ENCODE assay signal across 11 cellular contexts in the genomic region with DNA sequence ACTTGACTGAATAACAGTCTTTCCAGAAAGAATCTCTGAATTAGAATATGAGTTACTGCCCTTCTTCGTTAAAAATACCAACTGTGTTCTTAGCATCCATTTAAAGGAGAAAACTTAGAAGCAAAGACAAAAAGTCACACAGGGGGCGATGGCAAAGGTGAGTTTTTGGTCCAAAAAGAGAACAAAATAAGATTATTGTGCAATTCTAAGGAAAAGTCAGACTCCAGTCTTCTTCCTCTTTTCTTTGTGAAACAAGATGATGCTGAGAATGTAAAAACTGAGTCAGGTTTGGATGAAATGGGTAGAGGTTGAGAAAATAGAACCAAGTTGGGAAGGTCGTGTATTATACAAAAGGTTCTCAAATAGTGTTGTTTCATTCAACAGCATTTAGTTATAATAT. TPM values are rescaled to one million over a fixed set of nuclear protein-coding genes. Genes with fewer than 3 reads are reported as not detected.
DNase-seq lines count a peak whose midpoint lies in the region; ATAC-seq and TF ChIP-seq lines count a peak whose summit lies in the region.
"Had no signal": no experiment of that assay in that cellular context is flagged by ENCODE, and none has a peak within 500 bp of the region (broad histone marks: within the 10 kb centered on the region; RNA-seq: fewer than 3 reads in every experiment).

No MANE protein-coding gene starts in this region.

- ATAC-seq in HG03175 (IDR thresholded peaks at IDR 0.05; ENCODE audit: unreplicated experiment) (no peak), HG02973 (IDR thresholded peaks at IDR 0.05; ENCODE audit: unreplicated experiment) (no peak)
- ATAC-seq: activated CD4-positive, CD25-positive, alpha-beta regulatory T cell treated with anti-CD3 and anti-CD28 coated beads, Interleukin-2, amount 50 U/mL, for 24 hours; gastrocnemius medialis had no signal

- TF ChIP-seq CTCF in GM12864 (IDR thresholded peaks at IDR 0.05; ENCODE audit: low read depth, low read length, missing control alignments): no peak
- no peak for TF ChIP-seq CTCF in hepatocyte (IDR thresholded peaks at IDR 0.05; ENCODE audit: poor library complexity)

- H3K4me1 ChIP-seq in ACC112 (ENCODE audit: control insufficient read depth, insufficient read depth, low read length, unreplicated experiment) (peaks cover 8% of the 10 kb centered on the region), hepatocyte (ENCODE audit: insufficient read depth) (peaks cover 4% of the 10 kb centered on the region)

- H3K36me3 ChIP-seq in ACC112 (ENCODE audit: insufficient read depth, low read length) (peaks cover 11% of the 10 kb centered on the region; the same call in 1 of the 2 replicates), hepatocyte (replicated peaks; ENCODE audit: insufficient read depth, low read depth) (no peaks in the 10 kb centered on the region)

- peaks cover 23% of the 10 kb centered on the region for H3K27me3 ChIP-seq in ACC112 (ENCODE audit: insufficient read depth, low read length)
- H3K27me3 ChIP-seq in hepatocyte: peaks cover 4% of the 10 kb centered on the region

- H4K20me1 ChIP-seq in hepatocyte (ENCODE audit: insufficient read depth, poor library complexity, severe bottlenecking): no peaks in the 10 kb centered on the region

- H3K79me2 ChIP-seq in ACC112 (ENCODE audit: control insufficient read depth, insufficient read depth, low read length, unreplicated experiment): peaks cover 25% of the 10 kb centered on the region
- peaks cover 42% of the 10 kb centered on the region for H3K79me2 ChIP-seq in hepatocyte

- no peak overlapping the region for H3K27ac ChIP-seq in ACC112 (ENCODE audit: low read depth, low read length)
- H3K27ac ChIP-seq in hepatocyte: no peak overlapping the region
- H3K27ac ChIP-seq: gastrocnemius medialis had no signal

- DNase-seq in GM12864 (ENCODE audit: low read depth) (no peak), SKM-1 treated with dmso at 0.1 percent for 144 hours (lab: John Stamatoyannopoulos, UW; ENCODE audit: unreplicated experiment) (peak; percentile 55), hepatocyte (ENCODE audit: low spot score) (no peak), DMS 273 treated with DMSO at 0.1 percent for 48 hours (lab: John Stamatoyannopoulos, UW) (no peak), NCI-H1105 treated with DMSO at 0.1 percent for 48 hours (lab: John Stamatoyannopoulos, UW) (no peak)
- DNase-seq: gastrocnemius medialis had no signal

- H3K4me3 ChIP-seq in ACC112 (ENCODE audit: low read depth, low read length) (peak overlapping the region; percentile 87), GM12864 (ENCODE audit: low read depth, low read length) (peak overlapping the region; percentile 83), hepatocyte (no peak overlapping the region)

- 83% methylated on average over 3 of the region's 3 CpGs for WGBS in hepatocyte (ENCODE audit: low lambda C conversion rate, missing lambda C conversion rate)

- H3K9me3 ChIP-seq in hepatocyte (ENCODE audit: low read depth): no peaks in the 10 kb centered on the region
- H3K9me3 ChIP-seq: gastrocnemius medialis had no signal

- no peaks in the 10 kb centered on the region for H3K9me2 ChIP-seq in hepatocyte (replicated peaks; ENCODE audit: insufficient read depth)

- peak overlapping the region; percentile 84 for H3K4me2 ChIP-seq in hepatocyte

- H2AFZ ChIP-seq in ACC112 (ENCODE audit: low read length, unreplicated experiment): no peak overlapping the region
- H2AFZ ChIP-seq in hepatocyte: no peak overlapping the region

RNA-seq across cellular contexts. Expression of a gene that starts 1.6 kb away (rescaled TPM):
- total RNA-seq in hepatocyte: 10.3 and 12.6 TPM in 2 replicates
- polyA plus RNA-seq in hepatocyte: 10.4 and 10.7 TPM in 2 replicates

RNA-seq across cellular contexts. Expression of a gene that starts 7.9 kb away (rescaled TPM):
- total RNA-seq in hepatocyte: not detected in 2 replicates
- 0.91 TPM in 1 of 2 replicates, not detected in the other for polyA plus RNA-seq in hepatocyte
- total RNA-seq: gastrocnemius medialis, mucosa of gallbladder had no signal
